25 cellular contexts compared by ENCODE assay signal in the genomic region with DNA sequence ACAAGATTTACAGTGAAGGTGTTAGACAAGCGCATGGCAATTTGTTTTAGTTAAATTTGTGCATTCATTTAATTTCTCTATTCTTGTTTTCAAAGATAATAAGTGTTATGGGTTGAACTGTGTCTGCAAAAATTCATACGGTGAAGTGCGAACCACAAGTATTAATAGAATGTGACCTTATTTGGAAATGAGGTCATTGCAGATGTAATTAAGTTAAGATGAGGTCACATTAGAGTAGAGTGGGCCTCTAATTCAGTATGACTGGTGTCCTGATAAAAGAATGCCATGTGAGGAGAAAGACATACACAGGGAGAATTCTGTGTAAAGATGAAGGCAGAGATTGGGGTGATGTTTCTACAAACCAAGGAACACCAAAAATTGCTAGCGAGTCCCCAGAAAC.
"Had no signal": no experiment of that assay in that cellular context is flagged by ENCODE, and none has a peak within 500 bp of the region (broad histone marks: within the 10 kb centered on the region; RNA-seq: fewer than 3 reads in every experiment).

No MANE protein-coding gene starts in this region.

- ATAC-seq: activated CD8-positive, alpha-beta T cell treated with anti-CD3 and anti-CD28 coated beads, Interleukin-2, amount 10 ng/mL, durations not matched to agents 7 days and 5 days; activated naive CD4-positive, alpha-beta T cell treated with anti-CD3 and anti-CD28 coated beads, Interleukin-2, amount 50 U/mL, for 72 hours; activated T-cell treated with anti-CD3 and anti-CD28 coated beads, Interleukin-2, amount 50 U/mL, for 4 hours; body of pancreas; Panc1 had no signal

- H3K27me3 ChIP-seq: adrenal gland, body of pancreas, breast epithelium, SJCRH30 had no signal

- H3K9me3 ChIP-seq: adrenal gland, SJCRH30 had no signal

- H3K4me1 ChIP-seq: adrenal gland, body of pancreas, breast epithelium had no signal

- H3K27ac ChIP-seq: adrenal gland, body of pancreas, breast epithelium, SJCRH30 had no signal

- H3K4me3 ChIP-seq: adrenal gland, body of pancreas, breast epithelium, SJCRH30 had no signal

- H3K36me3 ChIP-seq: adrenal gland, breast epithelium, SJCRH30 had no signal

- DNase-seq: activated CD4-positive, alpha-beta T cell treated with anti-CD3 and anti-CD28 coated beads, Interleukin-2, amount 10 ng/mL, durations not matched to agents 24 days and 14 days; activated CD4-positive, alpha-beta T cell treated with anti-CD3 and anti-CD28 coated beads, Interleukin-2, amount 50 U/mL, for 4 hours; activated CD8-positive, alpha-beta memory T cell treated with anti-CD3 and anti-CD28 coated beads, Interleukin-2, amount 50 U/mL, for 4 hours; activated CD8-positive, alpha-beta T cell treated with anti-CD3 and anti-CD28 coated beads, Interleukin-2, amount 10 ng/mL, durations not matched to agents 7 days and 5 days; activated gamma-delta T cell treated with Interleukin-2 at 50 U/mL for 16 hours; activated naive CD4-positive, alpha-beta T cell treated with anti-CD3 and anti-CD28 coated beads for 36 hours; activated T-cell treated with anti-CD3 and anti-CD28 coated beads for 4 hours; activated T-cell treated with anti-CD3 and anti-CD28 coated beads, Interleukin-2, amount 50 U/mL, for 4 hours; adrenal gland; body of pancreas; MM.1S; MV-4-11; NCI-H1092; NCI-H1436 treated with DMSO at 0.1 percent for 48 hours; NCI-H1694 treated with DMSO at 0.1 percent for 48 hours; NCI-H2029; NCI-H345; NCI-H524 treated with DMSO at 0.1 percent for 48 hours; SHP77; SW 1271; T1000 had no signal
